In the genomic region with DNA sequence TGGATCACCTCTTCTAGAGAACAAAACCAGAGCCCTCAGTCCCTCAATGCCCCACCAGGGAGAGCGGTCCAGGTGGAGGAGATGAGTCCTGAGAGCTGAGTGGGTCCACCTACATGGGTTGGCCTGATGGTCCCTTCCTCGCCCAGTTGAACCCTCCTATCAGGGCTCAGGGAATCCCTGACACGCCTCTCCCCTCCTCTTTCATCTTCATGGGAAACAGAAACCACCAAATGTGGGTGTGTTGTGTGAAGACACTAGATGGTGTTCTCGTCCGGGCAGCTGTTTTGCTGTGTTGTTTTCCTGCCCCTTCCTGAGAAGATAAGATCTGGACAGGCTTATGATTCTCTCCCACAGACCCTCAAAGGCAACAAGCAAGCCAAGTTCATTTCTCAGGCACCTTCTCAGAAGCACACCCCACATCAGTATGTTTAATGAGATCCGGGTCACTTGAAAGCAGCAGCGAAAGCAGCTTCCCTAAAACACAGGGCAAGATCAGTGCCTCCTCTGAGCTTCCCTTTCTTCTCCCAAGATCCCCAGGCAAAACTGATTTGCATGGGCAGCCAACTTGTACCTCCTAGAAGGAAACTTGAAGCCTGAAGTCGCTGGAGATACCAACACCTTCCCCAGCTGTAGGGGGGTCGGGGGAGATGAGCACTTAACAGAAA, we compare ENCODE assay signal across 11 cellular contexts. TPM values are rescaled to one million over a fixed set of nuclear protein-coding genes. Genes with fewer than 3 reads are reported as not detected.
DNase-seq lines count a peak whose midpoint lies in the region; ATAC-seq, FAIRE-seq and TF ChIP-seq lines count a peak whose summit lies in the region.
"Had no signal": no experiment of that assay in that cellular context is flagged by ENCODE, and none has a peak within 500 bp of the region (broad histone marks: within the 10 kb centered on the region; RNA-seq: fewer than 3 reads in every experiment).

No MANE protein-coding gene starts in this region.

- H3K4me1 ChIP-seq in PC-9 (replicated peaks; ENCODE audit: insufficient read depth) (no peaks in the 10 kb centered on the region), pancreas (peaks cover 15 to 20% (median 16%) of the 10 kb centered on the region in 3 donors)

- no peaks in the 10 kb centered on the region for H3K9me3 ChIP-seq in PC-9 (ENCODE audit: insufficient read depth, low read depth)
- no peaks in the 10 kb centered on the region for H3K9me3 ChIP-seq in pancreas

- H3K36me3 Mint-ChIP-seq in activated naive CD4-positive, alpha-beta T cell treated with anti-CD3 and anti-CD28 coated beads, Interleukin-2, amount 50 U/mL, for 72 hours = peaks cover 0 to 5% of the 10 kb centered on the region in 2 donors
- H3K36me3 Mint-ChIP-seq in activated naive CD4-positive, alpha-beta T cell treated with anti-CD3 and anti-CD28 coated beads, Interleukin-2, amount 10 ng/mL, durations not matched to agents 7 days and 5 days = no peaks in the 10 kb centered on the region
- no peaks in the 10 kb centered on the region for H3K36me3 Mint-ChIP-seq in type B pancreatic cell

- 0 out of 2 replicates have a peak overlapping the region, but pooled peaks have one; percentile 52 for H2AFZ ChIP-seq in PC-9

- DNase-seq in activated naive CD4-positive, alpha-beta T cell treated with anti-CD3 and anti-CD28 coated beads, Interleukin-2, amount 50 U/mL, for 72 hours (ENCODE audit: low spot score in 2 of 2) = no peak
- no peak for DNase-seq in activated naive CD4-positive, alpha-beta T cell treated with anti-CD3 and anti-CD28 coated beads, Interleukin-2, amount 10 ng/mL, durations not matched to agents 7 days and 5 days
- DNase-seq in PC-9 (no peak), type B pancreatic cell (ENCODE audit: extremely low spot score, unreplicated experiment) (no peak), Ammon's horn (ENCODE audit: low spot score) (no peak), pancreas (no peak)
- no peak for DNase-seq in stimulated activated naive CD8-positive, alpha-beta T cell treated with anti-CD3 and anti-CD28 coated beads, Interleukin-15, amount 100 ng/mL, for 72 hours
- DNase-seq: activated naive CD4-positive, alpha-beta T cell; C1 segment of cervical spinal cord had no signal

- no peak overlapping the region for H3K4me2 ChIP-seq in PC-9

- no peak for FAIRE-seq in pancreas (lab: Jason Lieb, UNC)

- H3K9me2 ChIP-seq in PC-9 (ENCODE audit: insufficient read depth) = no peaks in the 10 kb centered on the region

- no peaks in the 10 kb centered on the region for H3K79me2 ChIP-seq in PC-9 (ENCODE audit: low read depth)

- H3K27me3 Mint-ChIP-seq in activated naive CD4-positive, alpha-beta T cell treated with anti-CD3 and anti-CD28 coated beads, Interleukin-2, amount 10 ng/mL, durations not matched to agents 7 days and 5 days = peaks cover 14% of the 10 kb centered on the region
- H3K27me3 Mint-ChIP-seq in stimulated activated naive CD8-positive, alpha-beta T cell treated with anti-CD3 and anti-CD28 coated beads, Interleukin-15, amount 100 ng/mL, for 72 hours = no peaks in the 10 kb centered on the region
- peaks cover 3% of the 10 kb centered on the region for H3K27me3 Mint-ChIP-seq in type B pancreatic cell

- CTCF ChIA-PET in activated naive CD4-positive, alpha-beta T cell treated with anti-CD3 and anti-CD28 coated beads, Interleukin-2, amount 10 ng/mL, durations not matched to agents 7 days and 5 days (lab: Charles Lee) = interaction anchor here (0.8 to 3.9 kb wide), 4 partner anchors 9 to 132 kb away, joined by 3 to 15 read pairs (median 6); no protein-coding TSS in a partner anchor
- CTCF ChIA-PET in PC-9 (lab: Charles Lee) = no interaction called here

- H4K20me1 ChIP-seq in PC-9 (ENCODE audit: insufficient read depth) = no peaks in the 10 kb centered on the region

- no TSS peak for BruUV-seq in PC-9 (replicated peaks; lab: Mats Ljungman, UMichigan)

- no peak overlapping the region for H3K4me3 Mint-ChIP-seq in activated naive CD4-positive, alpha-beta T cell treated with anti-CD3 and anti-CD28 coated beads, Interleukin-2, amount 10 ng/mL, durations not matched to agents 7 days and 5 days
- H3K4me3 Mint-ChIP-seq in stimulated activated naive CD8-positive, alpha-beta T cell treated with anti-CD3 and anti-CD28 coated beads, Interleukin-15, amount 100 ng/mL, for 72 hours = peak overlapping the region; percentile 36 to 56
- H3K4me3 Mint-ChIP-seq in type B pancreatic cell = no peak overlapping the region

- H3F3A ChIP-seq in PC-9 (ENCODE audit: insufficient read depth, low read depth) = no peaks in the 10 kb centered on the region

- WGBS in pancreas, 2 donors = 86 to 94% methylated on average over 9 of the region's 9 CpGs

- intact Hi-C loops in PC-9 (cut with micrococcal nuclease; ENCODE audit: unreplicated experiment) (no loop called here), pancreas (cut with DNase I) (no loop called here)

- H3K4me3 ChIP-seq in PC-9 = no peak overlapping the region
- H3K4me3 ChIP-seq in pancreas = no peak overlapping the region

- POLR2A ChIA-PET in PC-9 (lab: Charles Lee; ENCODE audit: unreplicated experiment) = no interaction called here

- H3K9me3 Mint-ChIP-seq in activated naive CD4-positive, alpha-beta T cell treated with anti-CD3 and anti-CD28 coated beads, Interleukin-2, amount 50 U/mL, for 72 hours = peaks cover 0 to 14% of the 10 kb centered on the region in 2 donors
- H3K9me3 Mint-ChIP-seq in activated naive CD4-positive, alpha-beta T cell treated with anti-CD3 and anti-CD28 coated beads, Interleukin-2, amount 10 ng/mL, durations not matched to agents 7 days and 5 days = no peaks in the 10 kb centered on the region
- H3K9me3 Mint-ChIP-seq in stimulated activated naive CD8-positive, alpha-beta T cell treated with anti-CD3 and anti-CD28 coated beads, Interleukin-15, amount 100 ng/mL, for 72 hours = no peaks in the 10 kb centered on the region
- H3K9me3 Mint-ChIP-seq in type B pancreatic cell = no peaks in the 10 kb centered on the region

- no peaks in the 10 kb centered on the region for H3K27me3 ChIP-seq in PC-9 (ENCODE audit: insufficient read depth, low read depth)
- H3K27me3 ChIP-seq in pancreas = no peaks in the 10 kb centered on the region

- H3K36me3 ChIP-seq in PC-9 (ENCODE audit: low read depth) = no peaks in the 10 kb centered on the region
- H3K36me3 ChIP-seq in pancreas = no peaks in the 10 kb centered on the region

- peaks cover 40% of the 10 kb centered on the region for H3K4me1 Mint-ChIP-seq in activated naive CD4-positive, alpha-beta T cell treated with anti-CD3 and anti-CD28 coated beads, Interleukin-2, amount 10 ng/mL, durations not matched to agents 7 days and 5 days
- peaks cover 68% of the 10 kb centered on the region for H3K4me1 Mint-ChIP-seq in stimulated activated naive CD8-positive, alpha-beta T cell treated with anti-CD3 and anti-CD28 coated beads, Interleukin-15, amount 100 ng/mL, for 72 hours
- peaks cover 18% of the 10 kb centered on the region for H3K4me1 Mint-ChIP-seq in type B pancreatic cell (ENCODE audit: unreplicated experiment)

- no peak overlapping the region for H3K27ac ChIP-seq in PC-9
- H3K27ac ChIP-seq in pancreas = no peak overlapping the region

- peak overlapping the region; percentile 41 to 67 for H3K27ac Mint-ChIP-seq in activated naive CD4-positive, alpha-beta T cell treated with anti-CD3 and anti-CD28 coated beads, Interleukin-2, amount 50 U/mL, for 72 hours
- no peak overlapping the region for H3K27ac Mint-ChIP-seq in activated naive CD4-positive, alpha-beta T cell treated with anti-CD3 and anti-CD28 coated beads, Interleukin-2, amount 10 ng/mL, durations not matched to agents 7 days and 5 days
- H3K27ac Mint-ChIP-seq in stimulated activated naive CD8-positive, alpha-beta T cell treated with anti-CD3 and anti-CD28 coated beads, Interleukin-15, amount 100 ng/mL, for 72 hours = peak overlapping the region; percentile 85 to 86
- no peak overlapping the region for H3K27ac Mint-ChIP-seq in type B pancreatic cell

- ATAC-seq in activated naive CD4-positive, alpha-beta T cell treated with anti-CD3 and anti-CD28 coated beads, Interleukin-2, amount 50 U/mL, for 72 hours = peak; percentile 11 to 27
- peak; percentile 26 for ATAC-seq in HG02623 (IDR thresholded peaks at IDR 0.05; ENCODE audit: unreplicated experiment)
- peak; percentile 17 for ATAC-seq in stimulated activated naive CD8-positive, alpha-beta T cell treated with anti-CD3 and anti-CD28 coated beads, Interleukin-15, amount 100 ng/mL, for 72 hours
- ATAC-seq in pancreas = no peak

- TF ChIP-seq CTCF in PC-9 (conservative IDR thresholded peaks at IDR 0.05) = no peak
- TF ChIP-seq CTCF in type B pancreatic cell (conservative IDR thresholded peaks at IDR 0.05) = no peak
- TF ChIP-seq CTCF in pancreas (IDR thresholded peaks at IDR 0.05) = no peak

RNA-seq across cellular contexts. Expression of a gene that starts 35.3 kb away (rescaled TPM):
- 10 to 100 TPM in 1 of 2 donors, 1 to 10 TPM in 1; 3.2 to 11.0 TPM for total RNA-seq in activated naive CD4-positive, alpha-beta T cell treated with anti-CD3 and anti-CD28 coated beads, Interleukin-2, amount 50 U/mL, for 72 hours
- total RNA-seq in PC-9 (2021) (0.37 TPM in 1 of 2 replicates, not detected in the other), type B pancreatic cell (ENCODE audit: low replicate concordance) (0.24 and 0.26 TPM in 2 replicates), pancreas (1 to 10 TPM in 1 of 6 donors, under 1 TPM in 5; 0.08 to 2.2 (median 0.41) TPM)
- under 1 TPM; 0.19 to 0.73 TPM for polyA plus RNA-seq in pancreas
- total RNA-seq: RPMI7951 had no signal

Comparison
In these comparisons a context has a peak if more than half of its experiments do, and no peak if none do; other contexts are left out.
1. H3K27ac Mint-ChIP-seq: peak in activated naive CD4-positive, alpha-beta T cell treated with anti-CD3 and anti-CD28 coated beads, Interleukin-2, amount 50 U/mL, for 72 hours (2 of 2) and stimulated activated naive CD8-positive, alpha-beta T cell treated with anti-CD3 and anti-CD28 coated beads, Interleukin-15, amount 100 ng/mL, for 72 hours (2 of 2); none in activated naive CD4-positive, alpha-beta T cell treated with anti-CD3 and anti-CD28 coated beads, Interleukin-2, amount 10 ng/mL, durations not matched to agents 7 days and 5 days (single experiment) and type B pancreatic cell (single experiment).
2. ATAC-seq: peak in activated naive CD4-positive, alpha-beta T cell treated with anti-CD3 and anti-CD28 coated beads, Interleukin-2, amount 50 U/mL, for 72 hours (2 of 2), HG02623 (single experiment) and stimulated activated naive CD8-positive, alpha-beta T cell treated with anti-CD3 and anti-CD28 coated beads, Interleukin-15, amount 100 ng/mL, for 72 hours (single experiment); none in pancreas (0 of 4).
3. H3K4me3 Mint-ChIP-seq: peak in stimulated activated naive CD8-positive, alpha-beta T cell treated with anti-CD3 and anti-CD28 coated beads, Interleukin-15, amount 100 ng/mL, for 72 hours (2 of 2); none in activated naive CD4-positive, alpha-beta T cell treated with anti-CD3 and anti-CD28 coated beads, Interleukin-2, amount 10 ng/mL, durations not matched to agents 7 days and 5 days (single experiment) and type B pancreatic cell (single experiment).